14 cellular contexts compared by ENCODE assay signal in genomic region chr6:34227656-34228421, GRCh38. TPM values are rescaled to one million over a fixed set of nuclear protein-coding genes. Genes with fewer than 3 reads are reported as not detected.
DNase-seq lines count a peak whose midpoint lies in the region; ATAC-seq and TF ChIP-seq lines count a peak whose summit lies in the region.
"Had no signal": no experiment of that assay in that cellular context is flagged by ENCODE, and none has a peak within 500 bp of the region (broad histone marks: within the 10 kb centered on the region; RNA-seq: fewer than 3 reads in every experiment).

No MANE protein-coding gene starts in this region.

- H3K4me1 ChIP-seq in NT2/D1 (ENCODE audit: insufficient read depth, insufficient read length) (peaks cover 18% of the 10 kb centered on the region), osteoblast (ENCODE audit: insufficient read depth, low read length) (peaks cover 15% of the 10 kb centered on the region), smooth muscle cell (ENCODE audit: low read depth) (peaks cover 16% of the 10 kb centered on the region)

- H3K4me2 ChIP-seq in osteoblast (ENCODE audit: insufficient read depth, low read length) = no peak overlapping the region
- no peak overlapping the region for H3K4me2 ChIP-seq in smooth muscle cell

- no peaks in the 10 kb centered on the region for H3F3A ChIP-seq in smooth muscle cell (ENCODE audit: low read depth)

- H3K27ac ChIP-seq in osteoblast (ENCODE audit: low read depth, low read length) = no peak overlapping the region
- no peak overlapping the region for H3K27ac ChIP-seq in smooth muscle cell (ENCODE audit: low read depth)
- H3K27ac ChIP-seq: prostate gland had no signal

- TF ChIP-seq CTCF in epithelial cell of proximal tubule (conservative IDR thresholded peaks at IDR 0.05; ENCODE audit: low read depth, low read length) = no peak
- TF ChIP-seq CTCF in osteoblast (IDR thresholded peaks at IDR 0.05; ENCODE audit: extremely low read depth, low read depth, low read length) = no peak
- TF ChIP-seq CTCF in smooth muscle cell (IDR thresholded peaks at IDR 0.05; ENCODE audit: borderline replicate concordance, insufficient read depth, poor library complexity, severe bottlenecking) = no peak

- no peaks in the 10 kb centered on the region for H3K9me3 ChIP-seq in NT2/D1 (ENCODE audit: insufficient read depth, low read length)
- no peaks in the 10 kb centered on the region for H3K9me3 ChIP-seq in osteoblast (ENCODE audit: low read depth, low read length)
- no peaks in the 10 kb centered on the region for H3K9me3 ChIP-seq in smooth muscle cell (replicated peaks; ENCODE audit: low read depth)
- H3K9me3 ChIP-seq: prostate gland had no signal

- H3K36me3 ChIP-seq in H7 (replicated peaks; ENCODE audit: control insufficient read depth, insufficient read depth, low read length) = no peaks in the 10 kb centered on the region
- no peaks in the 10 kb centered on the region for H3K36me3 ChIP-seq in NT2/D1 (ENCODE audit: insufficient read depth, insufficient read length, low read length)
- no peaks in the 10 kb centered on the region for H3K36me3 ChIP-seq in osteoblast (ENCODE audit: insufficient read depth, low read length)
- H3K36me3 ChIP-seq in smooth muscle cell (ENCODE audit: low read depth) = no peaks in the 10 kb centered on the region
- H3K36me3 ChIP-seq: prostate gland had no signal

- H2AFZ ChIP-seq in osteoblast (ENCODE audit: low read length) (no peak overlapping the region), smooth muscle cell (ENCODE audit: low read depth) (no peak overlapping the region)

- WGBS in smooth muscle cell (ENCODE audit: low lambda C conversion rate) = 94% methylated on average over 16 of the region's 18 CpGs

- H3K27me3 ChIP-seq in H7 (ENCODE audit: control insufficient read depth, insufficient read depth, low read length) (no peaks in the 10 kb centered on the region), NT2/D1 (ENCODE audit: insufficient read depth, insufficient read length) (no peaks in the 10 kb centered on the region), osteoblast (ENCODE audit: insufficient read depth, low read length) (no peaks in the 10 kb centered on the region), smooth muscle cell (ENCODE audit: low read depth) (no peaks in the 10 kb centered on the region)

- DNase-seq in H7 (peak; percentile 31), NT2/D1 (ENCODE audit: low read depth, low spot score) (no peak), epithelial cell of proximal tubule (ENCODE audit: low read depth) (peak; percentile 83), osteoblast (ENCODE audit: insufficient read length, low spot score, missing footprints) (peak; percentile 74), GF-D8 (lab: John Stamatoyannopoulos, UW) (no peak), smooth muscle cell (lab: John Stamatoyannopoulos, UW; ENCODE audit: unreplicated experiment) (no peak)
- DNase-seq: activated CD8-positive, alpha-beta memory T cell treated with anti-CD3 and anti-CD28 coated beads, Interleukin-2, amount 50 U/mL, for 48 hours; amygdala; effector memory CD4-positive, alpha-beta T cell; NCI-H2171 treated with DMSO at 0.1 percent for 48 hours; stimulated activated CD4-positive, alpha-beta T cell treated with anti-CD3 and anti-CD28 coated beads, Interleukin-4, amount 100 ng/mL, for 4 hours had no signal

- H3K4me3 ChIP-seq in H7 (ENCODE audit: insufficient read depth, low read depth, low read length) (no peak overlapping the region), NT2/D1 (ENCODE audit: insufficient read length, low read depth) (no peak overlapping the region), epithelial cell of proximal tubule (ENCODE audit: low read depth, low read length) (no peak overlapping the region), osteoblast (ENCODE audit: insufficient read depth, low read length) (no peak overlapping the region), smooth muscle cell (no peak overlapping the region)
- H3K4me3 ChIP-seq: prostate gland had no signal

- H4K20me1 ChIP-seq in osteoblast (ENCODE audit: insufficient read depth, low read length) (no peaks in the 10 kb centered on the region), smooth muscle cell (ENCODE audit: low read depth) (no peaks in the 10 kb centered on the region)

- ATAC-seq in GM21529 (IDR thresholded peaks at IDR 0.05; ENCODE audit: unreplicated experiment) = no peak
- no peak for ATAC-seq in GM21825 (IDR thresholded peaks at IDR 0.05; ENCODE audit: unreplicated experiment)

- no peaks in the 10 kb centered on the region for H3K79me2 ChIP-seq in osteoblast (ENCODE audit: insufficient read depth, low read length)
- no peaks in the 10 kb centered on the region for H3K79me2 ChIP-seq in smooth muscle cell (ENCODE audit: low read depth)

- H3K9ac ChIP-seq in NT2/D1 (ENCODE audit: insufficient read length, low read depth) (peak overlapping the region; percentile 71), smooth muscle cell (ENCODE audit: low read depth) (no peak overlapping the region)

RNA-seq across cellular contexts. Expression of gene HMGA1, which starts 8.8 kb away (rescaled TPM):
- total RNA-seq in H7 (2014; rRNA removed; shearing (Covaris generic)) = 1,768 and 1,892 TPM in 2 replicates
- total RNA-seq in epithelial cell of proximal tubule (949 and 1,351 TPM in 2 replicates), osteoblast (59.4 and 82.8 TPM in 2 replicates), smooth muscle cell (35.2 and 41.8 TPM in 2 replicates)
- 69.9 and 105 TPM in 2 replicates for polyA plus RNA-seq in smooth muscle cell

RNA-seq across cellular contexts. Expression of gene SMIM29, which starts 21.0 kb away (rescaled TPM):
- 12.4 and 24.5 TPM in 2 replicates for total RNA-seq in H7 (2014; rRNA removed; shearing (Covaris generic))
- total RNA-seq in epithelial cell of proximal tubule = 16.1 and 43.6 TPM in 2 replicates
- total RNA-seq in osteoblast = 35.1 and 44.2 TPM in 2 replicates
- total RNA-seq in smooth muscle cell = 13.6 and 29.7 TPM in 2 replicates
- 29.2 and 33.4 TPM in 2 replicates for polyA plus RNA-seq in smooth muscle cell

Comparison
In these comparisons a context has a peak if more than half of its experiments do, and no peak if none do; other contexts are left out.
1. DNase-seq: peak in H7 (single experiment), epithelial cell of proximal tubule (single experiment) and osteoblast (single experiment); none in NT2/D1 (single experiment), GF-D8 (single experiment) and smooth muscle cell (single experiment).
2. RNA of gene HMGA1, which starts 8.8 kb away (total RNA-seq): 1,768 to 1,892 TPM in H7 and 949 to 1,351 TPM in epithelial cell of proximal tubule; 59.4 to 82.8 TPM in osteoblast and 35.2 to 41.8 TPM in smooth muscle cell; every median in the first group is over 10 times any median in the second.